ENCODE assay signal across 14 cellular contexts in the genomic region with DNA sequence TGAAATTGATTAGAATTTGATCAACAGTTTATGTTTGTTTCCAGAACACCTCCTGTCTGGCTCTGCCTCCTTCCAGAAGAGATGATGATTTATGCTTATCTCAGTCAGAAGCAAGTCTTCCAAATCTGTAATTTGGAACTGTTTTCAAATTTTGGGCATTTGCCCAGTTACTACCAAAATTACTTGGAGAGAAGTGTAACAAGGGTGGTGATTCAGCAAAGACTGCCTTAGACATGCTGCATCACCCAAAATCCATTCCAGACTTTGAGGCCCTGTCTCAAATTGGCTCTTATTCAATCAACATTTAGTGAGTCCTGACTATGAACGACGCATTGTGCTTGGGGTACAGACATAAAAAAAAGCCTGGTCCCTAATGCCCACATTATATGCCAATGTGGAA.
DNase-seq lines count a peak whose midpoint lies in the region; ATAC-seq and TF ChIP-seq lines count a peak whose summit lies in the region.
"Had no signal": no experiment of that assay in that cellular context is flagged by ENCODE, and none has a peak within 500 bp of the region (broad histone marks: within the 10 kb centered on the region; RNA-seq: fewer than 3 reads in every experiment).

No MANE protein-coding gene starts in this region.

- intact Hi-C loops in left cardiac atrium (cut with DNase I) = no loop called here
- intact Hi-C loops in Right ventricle myocardium superior (cut with DNase I) = no loop called here
- intact Hi-C loops in MCF 10A (cut with micrococcal nuclease) = no loop called here

- 75% methylated on average over 2 of the region's 2 CpGs for WGBS in mesenchymal stem cell
- WGBS in endodermal cell (ENCODE audit: insufficient coverage in 1 of 2, insufficient read length in 1 of 2), 2 experiments = 81 to 83% methylated on average over 2 of the region's 2 CpGs

- H2BK15ac ChIP-seq in mesenchymal stem cell (ENCODE audit: low read depth, poor library complexity, severe bottlenecking) = no peak overlapping the region

- H3K9me3 Mint-ChIP-seq in MCF 10A (ENCODE audit: unreplicated experiment) = no peaks in the 10 kb centered on the region
- no peaks in the 10 kb centered on the region for H3K9me3 Mint-ChIP-seq in endodermal cell

- H3K36me3 ChIP-seq in mesenchymal stem cell (ENCODE audit: control insufficient read depth in 1 of 2, insufficient read depth in 2 of 2, low read depth in 1 of 2, low read length in 2 of 2) (no peaks in the 10 kb centered on the region), endodermal cell (ENCODE audit: control insufficient read depth, insufficient read depth, low read length) (no peaks in the 10 kb centered on the region)

- peak overlapping the region; percentile 36 for H3K27ac ChIP-seq in mesenchymal stem cell (ENCODE audit: low read length, poor library complexity, severe bottlenecking)
- H3K27ac ChIP-seq in endodermal cell (ENCODE audit: low read depth, low read length) = no peak overlapping the region

- H3K4me3 ChIP-seq in mesenchymal stem cell (ENCODE audit: insufficient read depth in 1 of 2, low read depth in 1 of 2, low read length in 2 of 2) = peak overlapping the region in 1 of 2 experiments; percentile 52
- H3K4me3 ChIP-seq in endodermal cell (ENCODE audit: low read length) = no peak overlapping the region

- ATAC-seq in left cardiac atrium (peak; percentile 22 to 69), Right ventricle myocardium superior (ENCODE audit: poor library complexity) (no peak)

- H3K36me3 Mint-ChIP-seq in MCF 10A (ENCODE audit: insufficient read depth, unreplicated experiment) = peaks cover 9% of the 10 kb centered on the region
- H3K36me3 Mint-ChIP-seq in endodermal cell (ENCODE audit: low read depth) = no peaks in the 10 kb centered on the region

- H3K27me3 ChIP-seq in mesenchymal stem cell (ENCODE audit: control insufficient read depth in 1 of 2, insufficient read depth in 1 of 2, low read length in 2 of 2) (no peaks in the 10 kb centered on the region), endodermal cell (ENCODE audit: control insufficient read depth, insufficient read depth, low read length, poor library complexity, severe bottlenecking) (peaks cover 14% of the 10 kb centered on the region)

- H3K9me3 ChIP-seq in mesenchymal stem cell (ENCODE audit: control insufficient read depth, low read length) (no peaks in the 10 kb centered on the region), endodermal cell (ENCODE audit: control insufficient read depth, low read length) (no peaks in the 10 kb centered on the region)

- TF ChIP-seq CTCF in MCF 10A (IDR thresholded peaks at IDR 0.05; ENCODE audit: unreplicated experiment) (no peak), endodermal cell (conservative IDR thresholded peaks at IDR 0.05) (no peak)

- no peak overlapping the region for H3K4me2 ChIP-seq in mesenchymal stem cell (ENCODE audit: low read length, poor library complexity, severe bottlenecking)

- no peak overlapping the region for H2AK5ac ChIP-seq in mesenchymal stem cell (ENCODE audit: low read length, severe bottlenecking)

- H3K4me1 ChIP-seq in mesenchymal stem cell (ENCODE audit: control insufficient read depth, insufficient read depth, low read depth, low read length) = peaks cover 17% of the 10 kb centered on the region
- peaks cover 3% of the 10 kb centered on the region for H3K4me1 ChIP-seq in endodermal cell (ENCODE audit: control insufficient read depth, insufficient read depth, low read length)

- no peak for DNase-seq in left cardiac atrium
- DNase-seq in Right ventricle myocardium superior = no peak
- DNase-seq in MCF 10A (ENCODE audit: unreplicated experiment) = peak; percentile 79
- no peak for DNase-seq in mesenchymal stem cell
- DNase-seq in foreskin melanocyte = no peak
- DNase-seq in T1000 (lab: John Stamatoyannopoulos, UW) = no peak
- no peak for DNase-seq in COLO668 (lab: John Stamatoyannopoulos, UW; ENCODE audit: unreplicated experiment)
- no peak for DNase-seq in endodermal cell
- DNase-seq: activated CD4-positive, CD25-positive, alpha-beta regulatory T cell; DMS79; erythroblast; kidney; NCI-H2171; stimulated activated naive CD4-positive, alpha-beta T cell treated with Interleukin-2 at 50 U/mL for 16 hours had no signal

- peak overlapping the region; percentile 34 to 79 for H3K18ac ChIP-seq in mesenchymal stem cell (ENCODE audit: low read depth in 1 of 2, low read length in 2 of 2)

- peak overlapping the region in 1 of 2 experiments; percentile 22 for H2BK12ac ChIP-seq in mesenchymal stem cell (ENCODE audit: low read length in 2 of 2)

- H3K9ac ChIP-seq in mesenchymal stem cell (ENCODE audit: low read length) = peak overlapping the region; percentile 77
- no peak overlapping the region for H3K9ac ChIP-seq in endodermal cell (ENCODE audit: extremely low read depth, low read length, poor library complexity, severe bottlenecking)

- POLR2A ChIA-PET in MCF 10A (lab: Yijun Ruan, JAX) = interaction anchor here (0.6 to 27.9 kb wide), 18 partner anchors 12 to 474 kb away, joined by 3 to 1127 read pairs (median 4); partner anchors contain the start of gene ADRB2

- peak overlapping the region; percentile 48 for H4K91ac ChIP-seq in mesenchymal stem cell (ENCODE audit: low read length)

- no peaks in the 10 kb centered on the region for H3K79me1 ChIP-seq in mesenchymal stem cell (replicated peaks; ENCODE audit: low read length, poor library complexity, severe bottlenecking)

- no peak overlapping the region for H2AFZ ChIP-seq in mesenchymal stem cell (ENCODE audit: low read depth, low read length)

- H3K23ac ChIP-seq in mesenchymal stem cell (ENCODE audit: low read length in 2 of 2) = no peak overlapping the region

- no peak overlapping the region for H2BK5ac ChIP-seq in mesenchymal stem cell (ENCODE audit: low read depth, low read length, poor library complexity, severe bottlenecking)

- TSS peak; percentile 94 for BruUV-seq in MCF 10A (replicated peaks; lab: Mats Ljungman, UMichigan)

- peak overlapping the region; percentile 39 for H4K8ac ChIP-seq in mesenchymal stem cell (ENCODE audit: low read length)

- no peak overlapping the region for H2BK120ac ChIP-seq in mesenchymal stem cell (ENCODE audit: low read depth, low read length)

- H3K27ac Mint-ChIP-seq in MCF 10A (ENCODE audit: low read depth, unreplicated experiment) = peak overlapping the region; percentile 93
- no peak overlapping the region for H3K27ac Mint-ChIP-seq in endodermal cell

- CTCF ChIA-PET in MCF 10A (lab: Yijun Ruan, JAX) = interaction anchor here (0.5 to 37.7 kb wide), 11 partner anchors 16 to 486 kb away, joined by 3 to 1118 read pairs (median 3); no protein-coding TSS in a partner anchor

- H3K4ac ChIP-seq in mesenchymal stem cell (ENCODE audit: low read depth in 1 of 2, low read length in 2 of 2) = no peak overlapping the region

- H3K4me3 Mint-ChIP-seq in MCF 10A (ENCODE audit: unreplicated experiment) (peak overlapping the region; percentile 28), endodermal cell (no peak overlapping the region)

- H3K14ac ChIP-seq in mesenchymal stem cell (ENCODE audit: low read length in 2 of 2) = no peak overlapping the region

- H3K4me1 Mint-ChIP-seq in MCF 10A (ENCODE audit: insufficient read depth, unreplicated experiment) (peaks cover 88% of the 10 kb centered on the region), endodermal cell (peaks cover 8% of the 10 kb centered on the region)

- H3K27me3 Mint-ChIP-seq in MCF 10A (ENCODE audit: insufficient read depth, unreplicated experiment) = no peaks in the 10 kb centered on the region
- peaks cover 28% of the 10 kb centered on the region for H3K27me3 Mint-ChIP-seq in endodermal cell (ENCODE audit: insufficient read depth)
